ENCODE assay signal across 4 cellular contexts in the genomic region with DNA sequence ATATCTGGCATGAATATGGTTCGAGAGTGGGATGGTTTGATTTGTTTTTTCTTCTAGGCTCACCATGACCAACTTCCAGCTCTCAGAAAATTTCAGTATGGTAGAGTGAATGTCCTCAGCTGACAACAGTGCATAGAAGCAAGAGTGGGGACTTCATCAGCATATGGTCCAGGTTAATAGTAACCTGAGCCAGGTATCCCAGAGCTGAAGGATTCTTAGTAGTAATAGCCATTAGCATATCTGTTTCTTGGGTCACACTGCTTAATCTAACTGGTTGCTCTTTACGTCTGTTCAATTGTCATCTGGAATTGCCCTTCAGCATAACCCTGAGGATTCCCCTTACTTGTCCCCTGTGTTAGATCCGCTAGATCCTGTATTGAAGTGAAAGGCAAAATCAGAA.
"Had no signal": no experiment of that assay in that cellular context is flagged by ENCODE, and none has a peak within 500 bp of the region (broad histone marks: within the 10 kb centered on the region; RNA-seq: fewer than 3 reads in every experiment).

No MANE protein-coding gene starts in this region.

- H3K9me3 Mint-ChIP-seq: H9 had no signal

- DNase-seq: GM23248, H9, HCEC 1CT had no signal

- H3K9ac ChIP-seq: GM23248 had no signal

- H3K36me3 Mint-ChIP-seq: IgD-negative memory B cell had no signal

- H3K4me1 Mint-ChIP-seq: IgD-negative memory B cell had no signal

- H3K27ac ChIP-seq: GM23248 had no signal

- H3K4me3 ChIP-seq: GM23248 had no signal

- H3K4me3 Mint-ChIP-seq: H9, IgD-negative memory B cell had no signal

- H2AFZ ChIP-seq: GM23248 had no signal

- H3K27me3 Mint-ChIP-seq: IgD-negative memory B cell had no signal

- H3K27ac Mint-ChIP-seq: H9, IgD-negative memory B cell had no signal
